Comparison of ENCODE assay signal across 8 cellular contexts in genomic region chr2:195656131-195656858, GRCh38. TPM values are rescaled to one million over a fixed set of nuclear protein-coding genes. Genes with fewer than 3 reads are reported as not detected.
A peak's percentile ranks its signal among the peaks of the same experiment; 100 is the strongest.
DNase-seq lines count a peak whose midpoint lies in the region; ATAC-seq and TF ChIP-seq lines count a peak whose summit lies in the region.

No MANE protein-coding gene starts in this region.

- H3K27ac Mint-ChIP-seq in HFFc6 = peak overlapping the region; percentile 95
- H3K27ac Mint-ChIP-seq in activated T-helper 17 cell treated with anti-CD3 and anti-CD28 coated beads, Interleukin-2, amount 50 U/mL, for 72 hours = peak overlapping the region; percentile 100

- no peaks in the 10 kb centered on the region for H3K9me3 Mint-ChIP-seq in HFFc6
- no peaks in the 10 kb centered on the region for H3K9me3 Mint-ChIP-seq in activated T-helper 17 cell treated with anti-CD3 and anti-CD28 coated beads, Interleukin-2, amount 50 U/mL, for 72 hours

- peaks cover 22% of the 10 kb centered on the region for H3K36me3 Mint-ChIP-seq in HFFc6 (ENCODE audit: low read depth)
- H3K36me3 Mint-ChIP-seq in activated T-helper 17 cell treated with anti-CD3 and anti-CD28 coated beads, Interleukin-2, amount 50 U/mL, for 72 hours (ENCODE audit: low read depth) = peaks cover 39% of the 10 kb centered on the region

- no peak for DNase-seq in AG04449 (ENCODE audit: low read depth, low spot score)
- no peak for DNase-seq in HFFc6
- DNase-seq in kidney epithelial cell (ENCODE audit: low read depth) = no peak
- no peak for DNase-seq in mesenteric fat pad (ENCODE audit: low spot score)
- no peak for DNase-seq in HuH-7 (ENCODE audit: low spot score)

- ATAC-seq in activated T-helper 17 cell treated with anti-CD3 and anti-CD28 coated beads, Interleukin-2, amount 50 U/mL, for 72 hours (replicated peaks) = peak; percentile 64
- ATAC-seq in GM21528 (IDR thresholded peaks at IDR 0.05; ENCODE audit: low FRiP score, unreplicated experiment) = no peak

- TF ChIP-seq CTCF in AG04449 (IDR thresholded peaks at IDR 0.05; ENCODE audit: insufficient read depth, low read length, missing control alignments) (no peak), HFFc6 (IDR thresholded peaks at IDR 0.05) (no peak), kidney epithelial cell (IDR thresholded peaks at IDR 0.05; ENCODE audit: insufficient read depth, low read length, poor library complexity, severe bottlenecking) (no peak)

- H3K36me3 ChIP-seq in kidney epithelial cell (ENCODE audit: control insufficient read depth, insufficient read depth, low read length) = no peaks in the 10 kb centered on the region

- peak overlapping the region; percentile 96 for H3K4me3 Mint-ChIP-seq in HFFc6
- peak overlapping the region; percentile 98 for H3K4me3 Mint-ChIP-seq in activated T-helper 17 cell treated with anti-CD3 and anti-CD28 coated beads, Interleukin-2, amount 50 U/mL, for 72 hours

- no peaks in the 10 kb centered on the region for H3K27me3 ChIP-seq in kidney epithelial cell (ENCODE audit: control insufficient read depth, insufficient read depth, low read length)

- peaks cover 31% of the 10 kb centered on the region for H3K4me1 Mint-ChIP-seq in HFFc6 (ENCODE audit: low read depth)
- H3K4me1 Mint-ChIP-seq in activated T-helper 17 cell treated with anti-CD3 and anti-CD28 coated beads, Interleukin-2, amount 50 U/mL, for 72 hours = peaks cover 18% of the 10 kb centered on the region

- peaks cover 12% of the 10 kb centered on the region for H3K27me3 Mint-ChIP-seq in HFFc6 (ENCODE audit: insufficient read depth)
- H3K27me3 Mint-ChIP-seq in activated T-helper 17 cell treated with anti-CD3 and anti-CD28 coated beads, Interleukin-2, amount 50 U/mL, for 72 hours = no peaks in the 10 kb centered on the region

- CTCF ChIA-PET in AG04449 (lab: Yijun Ruan, JAX) = interaction anchor here (1.0 to 1.3 kb wide), 2 partner anchors 118 to 179 kb away, joined by 3 read pairs; no protein-coding TSS in a partner anchor

- POLR2A ChIA-PET in AG04449 (lab: Yijun Ruan, JAX) = interaction anchor here (0.6 to 2.4 kb wide), 27 partner anchors 8 to 336 kb away, joined by 3 to 30 read pairs (median 4); no protein-coding TSS in a partner anchor

- peak overlapping the region; percentile 39 for H3K4me3 ChIP-seq in AG04449 (ENCODE audit: low read depth, low read length)
- H3K4me3 ChIP-seq in kidney epithelial cell (ENCODE audit: low read depth, low read length) = peak overlapping the region; percentile 1

- H3K27ac ChIP-seq in temporal lobe (ENCODE audit: low read depth, low read length) = peak overlapping the region; percentile 87

RNA-seq across cellular contexts. Expression of gene SLC39A10, which starts 0.7 kb away (rescaled TPM):
- total RNA-seq in HFFc6 (2021; fragmentation: NEBNext Ultra II Directional; extraction: Animal tissue kit (Norgen Biotek cat#: 25700)) = 10 to 100 TPM; 24.8 to 30.4 (median 27.7) TPM
- 100 to 1,000 TPM in 1 of 2 donors, 10 to 100 TPM in 1; 62.2 to 102 TPM for total RNA-seq in activated T-helper 17 cell treated with anti-CD3 and anti-CD28 coated beads, Interleukin-2, amount 50 U/mL, for 72 hours
- total RNA-seq in kidney epithelial cell (46.6 and 47.0 TPM in 2 replicates), temporal lobe (95.1 TPM), mesenteric fat pad (13.2 TPM)
